ENCODE assay signal across 1 cellular context in genomic region chr1:32650752-32651460, GRCh38.
TF ChIP-seq lines count a peak whose summit lies in the region.

Gene RBBP4 (plus strand): TSS chr1:32651208. CDS start chr1:32651307, 99 bp downstream.

TF ChIP-seq in WTC11, 78 proteins besides CTCF, POLR2A, EP300 and RAD21 (continued from another document):
- TF ChIP-seq FOXP4 (CRISPR knock-in tag; IDR thresholded peaks at IDR 0.05) (peak; percentile 95), ATF3 (CRISPR knock-in tag; conservative IDR thresholded peaks at IDR 0.05) (no peak), TCF7 (CRISPR knock-in tag; IDR thresholded peaks at IDR 0.05; ENCODE audit: low read depth) (peak; percentile 81; the same call in 1 of the 2 replicates), FOXJ3 (CRISPR knock-in tag; IDR thresholded peaks at IDR 0.05; ENCODE audit: borderline replicate concordance) (no peak), ZNF263 (CRISPR knock-in tag; IDR thresholded peaks at IDR 0.05; ENCODE audit: low read depth) (no peak), ZBTB43 (CRISPR knock-in tag; IDR thresholded peaks at IDR 0.05) (peak; percentile 87), SP1 (CRISPR knock-in tag; conservative IDR thresholded peaks at IDR 0.05) (peak; percentile 80), TEAD4 (CRISPR knock-in tag; IDR thresholded peaks at IDR 0.05) (no peak; the same call in 1 of the 2 replicates), NR2C2 (CRISPR knock-in tag; IDR thresholded peaks at IDR 0.05) (peak; percentile 6; the same call in 1 of the 2 replicates), RELA (CRISPR knock-in tag; IDR thresholded peaks at IDR 0.05; ENCODE audit: borderline replicate concordance) (no peak), FOXK1 (CRISPR knock-in tag; IDR thresholded peaks at IDR 0.05) (peak; percentile 91), ZNF512 (CRISPR knock-in tag; IDR thresholded peaks at IDR 0.05; ENCODE audit: borderline replicate concordance) (0 out of 2 replicates have a peak, but pooled peaks have one; percentile 35), KAT7 (CRISPR knock-in tag; IDR thresholded peaks at IDR 0.05; ENCODE audit: borderline replicate concordance) (peak; percentile 99; the same call in 1 of the 2 replicates), NFYB (CRISPR knock-in tag; conservative IDR thresholded peaks at IDR 0.05; ENCODE audit: low read depth) (peak; percentile 90), E2F4 (CRISPR knock-in tag; IDR thresholded peaks at IDR 0.05; ENCODE audit: borderline replicate concordance, low read depth) (peak; percentile 93), ZBTB21 (CRISPR knock-in tag; IDR thresholded peaks at IDR 0.05; ENCODE audit: borderline replicate concordance) (no peak), ETV6 (CRISPR knock-in tag; IDR thresholded peaks at IDR 0.05) (peak; percentile 95), IRF1 (CRISPR knock-in tag; IDR thresholded peaks at IDR 0.05) (peak; percentile 60; the same call in 1 of the 2 replicates)
